In the genomic region with DNA sequence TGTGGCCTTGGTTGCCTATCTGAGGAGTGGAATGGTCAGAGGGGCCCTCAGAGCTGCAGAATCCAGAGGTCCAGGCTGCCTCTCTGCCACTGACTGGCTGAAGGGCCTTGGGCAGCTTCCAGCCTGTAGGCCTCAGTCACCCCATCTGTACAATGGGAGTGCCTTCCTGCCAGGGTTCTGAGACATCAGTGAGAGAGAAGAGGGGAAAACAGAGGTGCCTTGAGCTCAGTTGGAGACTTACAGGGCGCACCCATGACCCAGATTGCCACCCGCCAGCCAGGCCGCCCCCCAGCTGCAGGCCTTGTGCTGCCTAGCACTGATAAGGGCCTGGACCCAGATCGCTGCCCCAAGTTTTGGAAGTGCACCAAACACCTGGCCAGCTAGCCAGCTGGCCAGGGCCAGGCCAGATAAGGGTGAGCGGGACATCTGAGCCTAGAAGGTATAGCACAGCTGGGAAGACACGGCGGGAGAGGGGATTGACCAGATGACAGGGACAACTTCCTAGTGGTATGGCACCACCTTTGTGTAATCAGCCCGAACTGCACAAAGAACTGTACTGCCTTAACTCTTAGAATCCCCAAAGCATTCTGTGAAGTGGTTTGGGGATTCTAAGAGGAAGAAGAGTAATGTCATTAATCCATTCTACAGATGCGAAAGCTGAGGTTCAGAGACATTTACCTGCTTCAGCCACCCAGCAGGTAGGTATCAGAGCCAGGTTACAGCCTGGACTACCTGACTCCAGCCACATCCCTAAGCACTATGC, we compare ENCODE assay signal across 2 cellular contexts.
TF ChIP-seq lines count a peak whose summit lies in the region.

No MANE protein-coding gene starts in this region.

TF ChIP-seq in GM12878, 131 proteins besides CTCF, POLR2A, EP300 and RAD21:
- TF ChIP-seq, protein P1, sequence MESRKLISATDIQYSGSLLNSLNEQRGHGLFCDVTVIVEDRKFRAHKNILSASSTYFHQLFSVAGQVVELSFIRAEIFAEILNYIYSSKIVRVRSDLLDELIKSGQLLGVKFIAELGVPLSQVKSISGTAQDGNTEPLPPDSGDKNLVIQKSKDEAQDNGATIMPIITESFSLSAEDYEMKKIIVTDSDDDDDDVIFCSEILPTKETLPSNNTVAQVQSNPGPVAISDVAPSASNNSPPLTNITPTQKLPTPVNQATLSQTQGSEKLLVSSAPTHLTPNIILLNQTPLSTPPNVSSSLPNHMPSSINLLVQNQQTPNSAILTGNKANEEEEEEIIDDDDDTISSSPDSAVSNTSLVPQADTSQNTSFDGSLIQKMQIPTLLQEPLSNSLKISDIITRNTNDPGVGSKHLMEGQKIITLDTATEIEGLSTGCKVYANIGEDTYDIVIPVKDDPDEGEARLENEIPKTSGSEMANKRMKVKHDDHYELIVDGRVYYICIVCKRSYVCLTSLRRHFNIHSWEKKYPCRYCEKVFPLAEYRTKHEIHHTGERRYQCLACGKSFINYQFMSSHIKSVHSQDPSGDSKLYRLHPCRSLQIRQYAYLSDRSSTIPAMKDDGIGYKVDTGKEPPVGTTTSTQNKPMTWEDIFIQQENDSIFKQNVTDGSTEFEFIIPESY (IDR thresholded peaks at IDR 0.05): no peak
- TF ChIP-seq TCF12 (IDR thresholded peaks at IDR 0.05; ENCODE audit: low read depth, low read length) (no peak), IRF4 (IDR thresholded peaks at IDR 0.05; ENCODE audit: low read depth, low read length) (no peak), HDAC6 (IDR thresholded peaks at IDR 0.05; ENCODE audit: unreplicated experiment) (no peak), DPF2 (IDR thresholded peaks at IDR 0.05) (no peak), IKZF1 (conservative IDR thresholded peaks at IDR 0.05) (no peak), ZNF622 (IDR thresholded peaks at IDR 0.05) (no peak), EED (IDR thresholded peaks at IDR 0.05; ENCODE audit: low read depth) (no peak), WRNIP1 (IDR thresholded peaks at IDR 0.05; ENCODE audit: borderline replicate concordance, low read depth, low read length) (no peak)
- TF ChIP-seq, protein P2, sequence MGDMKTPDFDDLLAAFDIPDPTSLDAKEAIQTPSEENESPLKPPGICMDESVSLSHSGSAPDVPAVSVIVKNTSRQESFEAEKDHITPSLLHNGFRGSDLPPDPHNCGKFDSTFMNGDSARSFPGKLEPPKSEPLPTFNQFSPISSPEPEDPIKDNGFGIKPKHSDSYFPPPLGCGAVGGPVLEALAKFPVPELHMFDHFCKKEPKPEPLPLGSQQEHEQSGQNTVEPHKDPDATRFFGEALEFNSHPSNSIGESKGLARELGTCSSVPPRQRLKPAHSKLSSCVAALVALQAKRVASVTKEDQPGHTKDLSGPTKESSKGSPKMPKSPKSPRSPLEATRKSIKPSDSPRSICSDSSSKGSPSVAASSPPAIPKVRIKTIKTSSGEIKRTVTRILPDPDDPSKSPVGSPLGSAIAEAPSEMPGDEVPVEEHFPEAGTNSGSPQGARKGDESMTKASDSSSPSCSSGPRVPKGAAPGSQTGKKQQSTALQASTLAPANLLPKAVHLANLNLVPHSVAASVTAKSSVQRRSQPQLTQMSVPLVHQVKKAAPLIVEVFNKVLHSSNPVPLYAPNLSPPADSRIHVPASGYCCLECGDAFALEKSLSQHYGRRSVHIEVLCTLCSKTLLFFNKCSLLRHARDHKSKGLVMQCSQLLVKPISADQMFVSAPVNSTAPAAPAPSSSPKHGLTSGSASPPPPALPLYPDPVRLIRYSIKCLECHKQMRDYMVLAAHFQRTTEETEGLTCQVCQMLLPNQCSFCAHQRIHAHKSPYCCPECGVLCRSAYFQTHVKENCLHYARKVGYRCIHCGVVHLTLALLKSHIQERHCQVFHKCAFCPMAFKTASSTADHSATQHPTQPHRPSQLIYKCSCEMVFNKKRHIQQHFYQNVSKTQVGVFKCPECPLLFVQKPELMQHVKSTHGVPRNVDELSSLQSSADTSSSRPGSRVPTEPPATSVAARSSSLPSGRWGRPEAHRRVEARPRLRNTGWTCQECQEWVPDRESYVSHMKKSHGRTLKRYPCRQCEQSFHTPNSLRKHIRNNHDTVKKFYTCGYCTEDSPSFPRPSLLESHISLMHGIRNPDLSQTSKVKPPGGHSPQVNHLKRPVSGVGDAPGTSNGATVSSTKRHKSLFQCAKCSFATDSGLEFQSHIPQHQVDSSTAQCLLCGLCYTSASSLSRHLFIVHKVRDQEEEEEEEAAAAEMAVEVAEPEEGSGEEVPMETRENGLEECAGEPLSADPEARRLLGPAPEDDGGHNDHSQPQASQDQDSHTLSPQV (IDR thresholded peaks at IDR 0.05): no peak
- TF ChIP-seq, protein P3, sequence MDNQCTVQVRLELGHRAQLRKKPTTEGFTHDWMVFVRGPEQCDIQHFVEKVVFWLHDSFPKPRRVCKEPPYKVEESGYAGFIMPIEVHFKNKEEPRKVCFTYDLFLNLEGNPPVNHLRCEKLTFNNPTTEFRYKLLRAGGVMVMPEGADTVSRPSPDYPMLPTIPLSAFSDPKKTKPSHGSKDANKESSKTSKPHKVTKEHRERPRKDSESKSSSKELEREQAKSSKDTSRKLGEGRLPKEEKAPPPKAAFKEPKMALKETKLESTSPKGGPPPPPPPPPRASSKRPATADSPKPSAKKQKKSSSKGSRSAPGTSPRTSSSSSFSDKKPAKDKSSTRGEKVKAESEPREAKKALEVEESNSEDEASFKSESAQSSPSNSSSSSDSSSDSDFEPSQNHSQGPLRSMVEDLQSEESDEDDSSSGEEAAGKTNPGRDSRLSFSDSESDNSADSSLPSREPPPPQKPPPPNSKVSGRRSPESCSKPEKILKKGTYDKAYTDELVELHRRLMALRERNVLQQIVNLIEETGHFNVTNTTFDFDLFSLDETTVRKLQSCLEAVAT (IDR thresholded peaks at IDR 0.05): no peak
- TF ChIP-seq, protein P4, sequence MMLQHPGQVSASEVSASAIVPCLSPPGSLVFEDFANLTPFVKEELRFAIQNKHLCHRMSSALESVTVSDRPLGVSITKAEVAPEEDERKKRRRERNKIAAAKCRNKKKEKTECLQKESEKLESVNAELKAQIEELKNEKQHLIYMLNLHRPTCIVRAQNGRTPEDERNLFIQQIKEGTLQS (IDR thresholded peaks at IDR 0.05; ENCODE audit: borderline replicate concordance, extremely low read depth, low read depth, low read length): no peak
- TF ChIP-seq, protein P5, sequence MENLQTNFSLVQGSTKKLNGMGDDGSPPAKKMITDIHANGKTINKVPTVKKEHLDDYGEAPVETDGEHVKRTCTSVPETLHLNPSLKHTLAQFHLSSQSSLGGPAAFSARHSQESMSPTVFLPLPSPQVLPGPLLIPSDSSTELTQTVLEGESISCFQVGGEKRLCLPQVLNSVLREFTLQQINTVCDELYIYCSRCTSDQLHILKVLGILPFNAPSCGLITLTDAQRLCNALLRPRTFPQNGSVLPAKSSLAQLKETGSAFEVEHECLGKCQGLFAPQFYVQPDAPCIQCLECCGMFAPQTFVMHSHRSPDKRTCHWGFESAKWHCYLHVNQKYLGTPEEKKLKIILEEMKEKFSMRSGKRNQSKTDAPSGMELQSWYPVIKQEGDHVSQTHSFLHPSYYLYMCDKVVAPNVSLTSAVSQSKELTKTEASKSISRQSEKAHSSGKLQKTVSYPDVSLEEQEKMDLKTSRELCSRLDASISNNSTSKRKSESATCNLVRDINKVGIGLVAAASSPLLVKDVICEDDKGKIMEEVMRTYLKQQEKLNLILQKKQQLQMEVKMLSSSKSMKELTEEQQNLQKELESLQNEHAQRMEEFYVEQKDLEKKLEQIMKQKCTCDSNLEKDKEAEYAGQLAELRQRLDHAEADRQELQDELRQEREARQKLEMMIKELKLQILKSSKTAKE (IDR thresholded peaks at IDR 0.05; ENCODE audit: low read depth, poor library complexity, severe bottlenecking): no peak

TF ChIP-seq in HepG2, 621 proteins besides CTCF, POLR2A, EP300 and RAD21:
- peak; percentile 15; the same call in 1 of the 2 replicates for TF ChIP-seq ZNF652 (CRISPR knock-in tag; IDR thresholded peaks at IDR 0.05; ENCODE audit: borderline replicate concordance, low read depth)
- TF ChIP-seq, protein P6, sequence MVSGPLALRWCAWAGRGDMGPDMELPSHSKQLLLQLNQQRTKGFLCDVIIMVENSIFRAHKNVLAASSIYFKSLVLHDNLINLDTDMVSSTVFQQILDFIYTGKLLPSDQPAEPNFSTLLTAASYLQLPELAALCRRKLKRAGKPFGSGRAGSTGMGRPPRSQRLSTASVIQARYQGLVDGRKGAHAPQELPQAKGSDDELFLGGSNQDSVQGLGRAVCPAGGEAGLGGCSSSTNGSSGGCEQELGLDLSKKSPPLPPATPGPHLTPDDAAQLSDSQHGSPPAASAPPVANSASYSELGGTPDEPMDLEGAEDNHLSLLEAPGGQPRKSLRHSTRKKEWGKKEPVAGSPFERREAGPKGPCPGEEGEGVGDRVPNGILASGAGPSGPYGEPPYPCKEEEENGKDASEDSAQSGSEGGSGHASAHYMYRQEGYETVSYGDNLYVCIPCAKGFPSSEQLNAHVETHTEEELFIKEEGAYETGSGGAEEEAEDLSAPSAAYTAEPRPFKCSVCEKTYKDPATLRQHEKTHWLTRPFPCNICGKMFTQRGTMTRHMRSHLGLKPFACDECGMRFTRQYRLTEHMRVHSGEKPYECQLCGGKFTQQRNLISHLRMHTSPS (CRISPR knock-in tag; IDR thresholded peaks at IDR 0.05; ENCODE audit: low read depth): no peak
- TF ChIP-seq ZNF605 (CRISPR knock-in tag; IDR thresholded peaks at IDR 0.05): 0 out of 2 replicates have a peak, but pooled peaks have one; percentile 33
- TF ChIP-seq ZNF629 (CRISPR knock-in tag; conservative IDR thresholded peaks at IDR 0.05): peak; percentile 84
- 0 out of 2 replicates have a peak, but pooled peaks have one; percentile 17 for TF ChIP-seq ZNF552 (CRISPR knock-in tag; IDR thresholded peaks at IDR 0.05; ENCODE audit: borderline replicate concordance)
- TF ChIP-seq, protein P7, sequence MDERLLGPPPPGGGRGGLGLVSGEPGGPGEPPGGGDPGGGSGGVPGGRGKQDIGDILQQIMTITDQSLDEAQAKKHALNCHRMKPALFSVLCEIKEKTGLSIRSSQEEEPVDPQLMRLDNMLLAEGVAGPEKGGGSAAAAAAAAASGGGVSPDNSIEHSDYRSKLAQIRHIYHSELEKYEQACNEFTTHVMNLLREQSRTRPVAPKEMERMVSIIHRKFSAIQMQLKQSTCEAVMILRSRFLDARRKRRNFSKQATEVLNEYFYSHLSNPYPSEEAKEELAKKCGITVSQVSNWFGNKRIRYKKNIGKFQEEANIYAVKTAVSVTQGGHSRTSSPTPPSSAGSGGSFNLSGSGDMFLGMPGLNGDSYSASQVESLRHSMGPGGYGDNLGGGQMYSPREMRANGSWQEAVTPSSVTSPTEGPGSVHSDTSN (CRISPR knock-in tag; IDR thresholded peaks at IDR 0.05): no peak
- no peak for TF ChIP-seq SIX1 (CRISPR knock-in tag; IDR thresholded peaks at IDR 0.05; ENCODE audit: borderline replicate concordance)
- TF ChIP-seq ZMYM3 (CRISPR knock-in tag; IDR thresholded peaks at IDR 0.05): 0 out of 2 replicates have a peak, but pooled peaks have one; percentile 18
- TF ChIP-seq PRMT3 (CRISPR knock-in tag; IDR thresholded peaks at IDR 0.05; ENCODE audit: borderline replicate concordance, low read depth): no peak
- TF ChIP-seq, protein P8, sequence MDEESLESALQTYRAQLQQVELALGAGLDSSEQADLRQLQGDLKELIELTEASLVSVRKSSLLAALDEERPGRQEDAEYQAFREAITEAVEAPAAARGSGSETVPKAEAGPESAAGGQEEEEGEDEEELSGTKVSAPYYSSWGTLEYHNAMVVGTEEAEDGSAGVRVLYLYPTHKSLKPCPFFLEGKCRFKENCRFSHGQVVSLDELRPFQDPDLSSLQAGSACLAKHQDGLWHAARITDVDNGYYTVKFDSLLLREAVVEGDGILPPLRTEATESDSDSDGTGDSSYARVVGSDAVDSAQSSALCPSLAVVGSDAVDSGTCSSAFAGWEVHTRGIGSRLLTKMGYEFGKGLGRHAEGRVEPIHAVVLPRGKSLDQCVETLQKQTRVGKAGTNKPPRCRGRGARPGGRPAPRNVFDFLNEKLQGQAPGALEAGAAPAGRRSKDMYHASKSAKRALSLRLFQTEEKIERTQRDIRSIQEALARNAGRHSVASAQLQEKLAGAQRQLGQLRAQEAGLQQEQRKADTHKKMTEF (CRISPR knock-in tag; IDR thresholded peaks at IDR 0.05): no peak
